ENCODE assay signal across 1 cellular context in the genomic region with DNA sequence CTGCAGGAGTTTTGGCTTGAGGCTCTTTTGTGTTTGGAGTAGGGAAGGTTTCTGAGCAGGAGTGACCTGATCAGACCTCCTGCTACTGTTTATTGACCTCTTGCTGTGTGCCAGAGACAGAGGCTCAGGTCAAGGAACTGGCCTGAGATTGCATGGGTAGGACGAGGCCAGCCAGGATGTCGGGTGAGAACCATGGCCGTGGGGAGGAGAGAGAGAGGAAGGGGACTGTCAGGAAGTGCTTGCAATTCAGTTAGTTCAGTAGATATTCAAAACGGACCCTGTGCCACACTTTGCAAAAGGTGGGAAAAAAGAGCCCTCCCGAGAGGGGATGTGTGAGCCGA.
TF ChIP-seq lines count a peak whose summit lies in the region.

No MANE protein-coding gene starts in this region.

TF ChIP-seq in SK-N-SH treated with all-trans-retinoic acid at 6 μM for 48 hours, 23 proteins besides CTCF, POLR2A, EP300 and RAD21 (continued from another document):
- no peak for TF ChIP-seq POU6F1 (CRISPR knock-in tag; IDR thresholded peaks at IDR 0.05; ENCODE audit: borderline replicate concordance, low read depth)
- TF ChIP-seq PATZ1 (CRISPR knock-in tag; IDR thresholded peaks at IDR 0.05; ENCODE audit: borderline replicate concordance): no peak
- TF ChIP-seq ZFP30 (CRISPR knock-in tag; IDR thresholded peaks at IDR 0.05): no peak
- TF ChIP-seq, protein P1, sequence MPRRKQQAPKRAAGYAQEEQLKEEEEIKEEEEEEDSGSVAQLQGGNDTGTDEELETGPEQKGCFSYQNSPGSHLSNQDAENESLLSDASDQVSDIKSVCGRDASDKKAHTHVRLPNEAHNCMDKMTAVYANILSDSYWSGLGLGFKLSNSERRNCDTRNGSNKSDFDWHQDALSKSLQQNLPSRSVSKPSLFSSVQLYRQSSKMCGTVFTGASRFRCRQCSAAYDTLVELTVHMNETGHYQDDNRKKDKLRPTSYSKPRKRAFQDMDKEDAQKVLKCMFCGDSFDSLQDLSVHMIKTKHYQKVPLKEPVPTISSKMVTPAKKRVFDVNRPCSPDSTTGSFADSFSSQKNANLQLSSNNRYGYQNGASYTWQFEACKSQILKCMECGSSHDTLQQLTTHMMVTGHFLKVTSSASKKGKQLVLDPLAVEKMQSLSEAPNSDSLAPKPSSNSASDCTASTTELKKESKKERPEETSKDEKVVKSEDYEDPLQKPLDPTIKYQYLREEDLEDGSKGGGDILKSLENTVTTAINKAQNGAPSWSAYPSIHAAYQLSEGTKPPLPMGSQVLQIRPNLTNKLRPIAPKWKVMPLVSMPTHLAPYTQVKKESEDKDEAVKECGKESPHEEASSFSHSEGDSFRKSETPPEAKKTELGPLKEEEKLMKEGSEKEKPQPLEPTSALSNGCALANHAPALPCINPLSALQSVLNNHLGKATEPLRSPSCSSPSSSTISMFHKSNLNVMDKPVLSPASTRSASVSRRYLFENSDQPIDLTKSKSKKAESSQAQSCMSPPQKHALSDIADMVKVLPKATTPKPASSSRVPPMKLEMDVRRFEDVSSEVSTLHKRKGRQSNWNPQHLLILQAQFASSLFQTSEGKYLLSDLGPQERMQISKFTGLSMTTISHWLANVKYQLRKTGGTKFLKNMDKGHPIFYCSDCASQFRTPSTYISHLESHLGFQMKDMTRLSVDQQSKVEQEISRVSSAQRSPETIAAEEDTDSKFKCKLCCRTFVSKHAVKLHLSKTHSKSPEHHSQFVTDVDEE (CRISPR knock-in tag; IDR thresholded peaks at IDR 0.05): no peak
- no peak for TF ChIP-seq ISL1 (CRISPR knock-in tag; IDR thresholded peaks at IDR 0.05)
- TF ChIP-seq ZNF565 (CRISPR knock-in tag; conservative IDR thresholded peaks at IDR 0.05; ENCODE audit: low read depth): no peak
- no peak for TF ChIP-seq ZNF70 (CRISPR knock-in tag; IDR thresholded peaks at IDR 0.05)
- TF ChIP-seq OSR1 (CRISPR knock-in tag; IDR thresholded peaks at IDR 0.05): no peak
- TF ChIP-seq ZNF8 (CRISPR knock-in tag; IDR thresholded peaks at IDR 0.05): no peak
- no peak for TF ChIP-seq ZFP3 (CRISPR knock-in tag; IDR thresholded peaks at IDR 0.05)
